Comparison of ENCODE assay signal across 20 cellular contexts in genomic region chr1:95534985-95535384, GRCh38.
"Had no signal": no experiment of that assay in that cellular context is flagged by ENCODE, and none has a peak within 500 bp of the region (broad histone marks: within the 10 kb centered on the region; RNA-seq: fewer than 3 reads in every experiment).

No MANE protein-coding gene starts in this region.

- H3K9me3 ChIP-seq: heart left ventricle, tibial artery had no signal

- H3K36me3 Mint-ChIP-seq: activated CD4-positive, alpha-beta memory T cell treated with anti-CD3 and anti-CD28 coated beads for 36 hours; activated naive CD8-positive, alpha-beta T cell treated with anti-CD3 and anti-CD28 coated beads for 36 hours; brain had no signal

- H3K36me3 ChIP-seq: heart left ventricle, spleen, tibial artery had no signal

- H3K4me3 Mint-ChIP-seq: activated CD4-positive, alpha-beta memory T cell treated with anti-CD3 and anti-CD28 coated beads for 36 hours; activated CD4-positive, alpha-beta T cell treated with anti-CD3 and anti-CD28 coated beads for 36 hours; activated naive CD8-positive, alpha-beta T cell treated with anti-CD3 and anti-CD28 coated beads for 36 hours; brain; natural killer cell treated with Interleukin-12 subunit alpha and Interleukin-12 subunit beta and Interleukin-15 and Interleukin-18, amount 100 ng/mL, for 72 hours; T-helper 17 cell; WTC11 had no signal

- H3K4me3 ChIP-seq: heart left ventricle, spleen, tibial artery had no signal

- H3K4me1 ChIP-seq: heart left ventricle, spleen had no signal

- DNase-seq: activated CD4-positive, alpha-beta memory T cell treated with anti-CD3 and anti-CD28 coated beads for 36 hours; activated CD4-positive, alpha-beta T cell treated with anti-CD3 and anti-CD28 coated beads for 36 hours; activated naive CD4-positive, alpha-beta T cell; activated naive CD8-positive, alpha-beta T cell treated with anti-CD3 and anti-CD28 coated beads for 36 hours; amniotic stem cell; central memory CD4-positive, alpha-beta T cell; erythroblast; foreskin melanocyte; heart left ventricle; left ventricle myocardium superior; occipital lobe; retina; spleen; stimulated activated CD4-positive, alpha-beta T cell treated with anti-CD3 and anti-CD28 coated beads, Interleukin-4, amount 100 ng/mL, for 4 hours; stimulated activated naive CD4-positive, alpha-beta T cell; T-helper 17 cell had no signal

- ATAC-seq: activated CD4-positive, alpha-beta T cell treated with anti-CD3 and anti-CD28 coated beads for 36 hours; heart left ventricle; left ventricle myocardium superior; T-helper 17 cell; WTC11 had no signal

- H3K27ac ChIP-seq: heart left ventricle, spleen, tibial artery had no signal

- H3K4me1 Mint-ChIP-seq: activated CD4-positive, alpha-beta T cell treated with anti-CD3 and anti-CD28 coated beads for 36 hours; activated naive CD8-positive, alpha-beta T cell treated with anti-CD3 and anti-CD28 coated beads for 36 hours; T-helper 17 cell had no signal

- H3K27ac Mint-ChIP-seq: activated CD4-positive, alpha-beta memory T cell treated with anti-CD3 and anti-CD28 coated beads for 36 hours; activated CD4-positive, alpha-beta T cell treated with anti-CD3 and anti-CD28 coated beads for 36 hours; activated naive CD8-positive, alpha-beta T cell treated with anti-CD3 and anti-CD28 coated beads for 36 hours; natural killer cell treated with Interleukin-12 subunit alpha and Interleukin-12 subunit beta and Interleukin-15 and Interleukin-18, amount 100 ng/mL, for 72 hours; T-helper 17 cell; WTC11 had no signal

- H3K27me3 ChIP-seq: heart left ventricle, spleen, tibial artery had no signal

- H3K9me3 Mint-ChIP-seq: brain had no signal
